In genomic region chr18:50627594-50628542, GRCh38 we compare ENCODE assay signal across 26 cellular contexts.
DNase-seq lines count a peak whose midpoint lies in the region; ATAC-seq and TF ChIP-seq lines count a peak whose summit lies in the region.
"Had no signal": no experiment of that assay in that cellular context is flagged by ENCODE, and none has a peak within 500 bp of the region (broad histone marks: within the 10 kb centered on the region; RNA-seq: fewer than 3 reads in every experiment).

No MANE protein-coding gene starts in this region.

- H3K4me1 ChIP-seq in heart right ventricle = peaks cover 0 to 31% (median 9%) of the 10 kb centered on the region in 9 donors
- peaks cover 6% of the 10 kb centered on the region for H3K4me1 ChIP-seq in neural progenitor cell

- H3K9me3 Mint-ChIP-seq in neural progenitor cell = peaks cover 3% of the 10 kb centered on the region
- H3K9me3 Mint-ChIP-seq: activated CD8-positive, alpha-beta T cell treated with anti-CD3 and anti-CD28 coated beads for 36 hours; activated naive CD4-positive, alpha-beta T cell treated with anti-CD3 and anti-CD28 coated beads, Interleukin-2, amount 50 U/mL, for 24 hours; activated T-helper 2 cell treated with anti-CD3 and anti-CD28 coated beads, Interferon-gamma antibody, Interleukin-2, Interleukin-4, amounts not matched to agents 10 μg/mL and 5 μg/mL and 100 μg/mL, durations not matched to agents 14 hours and 24 hours and 36 hours; central memory CD8-positive, alpha-beta T cell had no signal

- no peak overlapping the region for H3K4me3 ChIP-seq in heart right ventricle
- H3K4me3 ChIP-seq in neural progenitor cell = no peak overlapping the region
- H3K4me3 ChIP-seq: A549, lung had no signal

- no peaks in the 10 kb centered on the region for H4K20me1 ChIP-seq in neural progenitor cell (ENCODE audit: low read depth)

- H3K79me2 ChIP-seq in neural progenitor cell (ENCODE audit: low read depth) = no peaks in the 10 kb centered on the region

- H3K4me3 Mint-ChIP-seq in neural progenitor cell = no peak overlapping the region
- H3K4me3 Mint-ChIP-seq: activated CD8-positive, alpha-beta T cell treated with anti-CD3 and anti-CD28 coated beads for 36 hours; activated naive CD4-positive, alpha-beta T cell treated with anti-CD3 and anti-CD28 coated beads, Interleukin-2, amount 50 U/mL, for 24 hours; central memory CD8-positive, alpha-beta T cell; IgD-negative memory B cell had no signal

- peaks cover 6% of the 10 kb centered on the region for H3K36me3 Mint-ChIP-seq in neural progenitor cell
- H3K36me3 Mint-ChIP-seq: activated naive CD4-positive, alpha-beta T cell treated with anti-CD3 and anti-CD28 coated beads, Interleukin-2, amount 50 U/mL, for 24 hours had no signal

- H2AFZ ChIP-seq in neural progenitor cell (replicated peaks) = no peak overlapping the region
- H2AFZ ChIP-seq: parathyroid adenoma had no signal

- H3K27me3 Mint-ChIP-seq in neural progenitor cell (ENCODE audit: insufficient read depth, low read depth) = peaks cover 6% of the 10 kb centered on the region

- H3K27ac ChIP-seq in heart right ventricle (peak overlapping the region in 4 of 10 donors; percentile 10 to 44 (median 32)), neural progenitor cell (no peak overlapping the region)
- H3K27ac ChIP-seq: A549, parathyroid adenoma had no signal

- H3K4me1 Mint-ChIP-seq in neural progenitor cell = peaks cover 26% of the 10 kb centered on the region
- H3K4me1 Mint-ChIP-seq: activated naive CD4-positive, alpha-beta T cell treated with anti-CD3 and anti-CD28 coated beads, Interleukin-2, amount 50 U/mL, for 24 hours; central memory CD8-positive, alpha-beta T cell; IgD-negative memory B cell had no signal

- DNase-seq in Right ventricle myocardium inferior (ENCODE audit: missing footprints) (no peak), heart right ventricle (no peak), Right ventricle myocardium superior (no peak), neural progenitor cell (ENCODE audit: low spot score) (no peak), AML-193 (lab: John Stamatoyannopoulos, UW) (no peak), HK-2 (ENCODE audit: unreplicated experiment) (no peak)
- DNase-seq: activated CD8-positive, alpha-beta T cell treated with anti-CD3 and anti-CD28 coated beads for 36 hours; amygdala; DMS153; NCI-H1105 treated with DMSO at 0.1 percent for 48 hours; NCI-H2029; NCI-H345; NCI-H774; RPMI8226; SK-N-SH; stimulated activated naive CD4-positive, alpha-beta T cell had no signal

- 66 to 69% methylated on average over 17 of the region's 17 CpGs for WGBS in heart right ventricle, 2 donors

- H3K27me3 ChIP-seq in heart right ventricle (no peaks in the 10 kb centered on the region), neural progenitor cell (no peaks in the 10 kb centered on the region)

- H3K9me3 ChIP-seq in heart right ventricle (no peaks in the 10 kb centered on the region), neural progenitor cell (ENCODE audit: low read depth) (no peaks in the 10 kb centered on the region)
- H3K9me3 ChIP-seq: A549, SK-N-SH had no signal

- ATAC-seq in Right ventricle myocardium inferior (peak; percentile 42), heart right ventricle (no peak), Right ventricle myocardium superior (ENCODE audit: poor library complexity) (peak; percentile 41), HG02973 (IDR thresholded peaks at IDR 0.05; ENCODE audit: unreplicated experiment) (no peak), GM21576 (IDR thresholded peaks at IDR 0.05; ENCODE audit: unreplicated experiment) (no peak)
- ATAC-seq: A549; activated CD8-positive, alpha-beta T cell treated with anti-CD3 and anti-CD28 coated beads for 36 hours; sciatic nerve had no signal

- H3K27ac Mint-ChIP-seq in neural progenitor cell = peak overlapping the region; percentile 24
- H3K27ac Mint-ChIP-seq: activated CD8-positive, alpha-beta T cell treated with anti-CD3 and anti-CD28 coated beads for 36 hours; activated naive CD4-positive, alpha-beta T cell treated with anti-CD3 and anti-CD28 coated beads, Interleukin-2, amount 50 U/mL, for 24 hours; activated T-helper 2 cell treated with anti-CD3 and anti-CD28 coated beads, Interferon-gamma antibody, Interleukin-2, Interleukin-4, amounts not matched to agents 10 μg/mL and 5 μg/mL and 100 μg/mL, durations not matched to agents 14 hours and 24 hours and 36 hours; IgD-negative memory B cell had no signal

- intact Hi-C loops in Right ventricle myocardium inferior (cut with DNase I) = no loop called here
- intact Hi-C loops in heart right ventricle (cut with DNase I) = no loop called here
- intact Hi-C loops in Right ventricle myocardium superior (cut with DNase I) = no loop called here

- H3K9ac ChIP-seq in neural progenitor cell = no peak overlapping the region
- H3K9ac ChIP-seq: parathyroid adenoma, SK-N-SH had no signal

- no peak for TF ChIP-seq CTCF in heart right ventricle (IDR thresholded peaks at IDR 0.05)
- no peak for TF ChIP-seq CTCF in neural progenitor cell (IDR thresholded peaks at IDR 0.05)

- H3F3A ChIP-seq in neural progenitor cell (ENCODE audit: low read depth) = no peaks in the 10 kb centered on the region

- H3K36me3 ChIP-seq in heart right ventricle (no peaks in the 10 kb centered on the region), neural progenitor cell (no peaks in the 10 kb centered on the region)

- H3K4me2 ChIP-seq in neural progenitor cell = no peak overlapping the region
- H3K4me2 ChIP-seq: A549, SK-N-SH had no signal

Comparison
In these comparisons a context has a peak if more than half of its experiments do, and no peak if none do; other contexts are left out.
1. ATAC-seq: peak in Right ventricle myocardium inferior (single experiment) and Right ventricle myocardium superior (single experiment); none in heart right ventricle (0 of 8), HG02973 (single experiment) and GM21576 (single experiment).